18 cellular contexts compared by ENCODE assay signal in the genomic region with DNA sequence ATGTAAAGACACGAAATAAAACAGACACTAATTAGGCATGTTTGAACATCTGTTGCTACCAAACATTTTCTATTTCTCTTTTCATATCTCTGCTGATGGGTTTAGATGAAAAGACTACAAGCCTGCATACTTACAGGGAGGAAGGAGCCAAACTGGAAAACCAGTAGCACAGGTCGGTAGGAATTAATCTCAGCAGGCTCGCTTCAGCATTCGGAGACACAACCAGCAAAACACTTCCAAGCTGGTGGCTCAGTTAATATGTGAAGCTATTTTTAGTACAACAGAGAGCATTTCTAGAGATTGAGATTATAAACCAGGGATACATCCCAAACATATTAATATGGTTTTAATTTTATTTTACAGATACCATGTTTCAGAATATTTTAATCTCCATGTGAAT.
DNase-seq lines count a peak whose midpoint lies in the region; ATAC-seq, FAIRE-seq and TF ChIP-seq lines count a peak whose summit lies in the region.
"Had no signal": no experiment of that assay in that cellular context is flagged by ENCODE, and none has a peak within 500 bp of the region (broad histone marks: within the 10 kb centered on the region; RNA-seq: fewer than 3 reads in every experiment).

No MANE protein-coding gene starts in this region.

- SMC1A ChIA-PET in GM12878 (lab: Charles Lee; ENCODE audit: uncharacterized antibody, unreplicated experiment): no interaction called here

- WGBS in GM12878 (ENCODE audit: insufficient coverage, insufficient replicate concordance, low lambda C conversion rate, missing lambda C conversion rate): 66% methylated on average over 4 of the region's 4 CpGs
- WGBS in right lobe of liver (ENCODE audit: insufficient coverage, low coverage, low lambda C conversion rate, missing lambda C conversion rate): 54% methylated on average over 4 of the region's 4 CpGs

- no peak for TF ChIP-seq EP300 in GM12878 (IDR thresholded peaks at IDR 0.05; ENCODE audit: borderline replicate concordance in 1 of 2, control insufficient read depth in 1 of 2, low read depth in 2 of 2, low read length in 2 of 2)

- CTCF ChIA-PET in GM12878 (lab: Yijun Ruan, JAX): no interaction called here

- no peaks in the 10 kb centered on the region for H3K36me3 Mint-ChIP-seq in HFFc6 (ENCODE audit: low read depth)
- no peaks in the 10 kb centered on the region for H3K36me3 Mint-ChIP-seq in chondrocyte (ENCODE audit: low read depth)
- H3K36me3 Mint-ChIP-seq: CD14-positive monocyte; CD4-positive, alpha-beta memory T cell had no signal

- no peak overlapping the region for H3K9ac ChIP-seq in GM12878 (ENCODE audit: control insufficient read depth, insufficient read depth, low read length)
- H3K9ac ChIP-seq: BLaER1 had no signal

- H3K36me3 ChIP-seq in GM12878 (ENCODE audit: control insufficient read depth in 2 of 2, insufficient read depth in 2 of 2, low read length in 1 of 2): no peaks in the 10 kb centered on the region
- H3K36me3 ChIP-seq in right lobe of liver: no peaks in the 10 kb centered on the region
- H3K36me3 ChIP-seq: BLaER1 had no signal

- no TSS peak for BruUV-seq in GM12878 (replicated peaks; lab: Mats Ljungman, UMichigan)

- no peak overlapping the region for H3K27ac ChIP-seq in GM12878 (ENCODE audit: control insufficient read depth, insufficient read depth)
- no peak overlapping the region for H3K27ac ChIP-seq in right lobe of liver
- H3K27ac ChIP-seq: BLaER1, HL-60 had no signal

- H3K27me3 ChIP-seq in GM12878 (replicated peaks in 1 of 2; ENCODE audit: control insufficient read depth in 2 of 2, insufficient read depth in 2 of 2, low read length in 1 of 2): no peaks in the 10 kb centered on the region
- no peaks in the 10 kb centered on the region for H3K27me3 ChIP-seq in right lobe of liver
- H3K27me3 ChIP-seq: BLaER1 had no signal

- TF ChIP-seq CTCF in D721Med (IDR thresholded peaks at IDR 0.05; ENCODE audit: insufficient read depth, missing control alignments): no peak
- no peak for TF ChIP-seq CTCF in HFFc6 (IDR thresholded peaks at IDR 0.05)
- TF ChIP-seq CTCF in GM12878 (IDR thresholded peaks at IDR 0.05 in 2 of 3, conservative IDR thresholded peaks at IDR 0.05 in 1 of 3; ENCODE audit: control insufficient read depth in 2 of 3, extremely low read depth in 1 of 3, insufficient read depth in 1 of 3, low read depth in 3 of 3, low read length in 3 of 3): no peak
- TF ChIP-seq CTCF in right lobe of liver (IDR thresholded peaks at IDR 0.05): no peak
- TF ChIP-seq CTCF in chondrocyte (IDR thresholded peaks at IDR 0.05): no peak

- intact Hi-C loops in GM12878 (cut with micrococcal nuclease; ENCODE audit: unreplicated experiment): no loop called here
- intact Hi-C loops in right lobe of liver (cut with DNase I): no loop called here

- ATAC-seq in GM12878 (no peak), right lobe of liver (no peak)

- H3K4me1 ChIP-seq in GM12878 (ENCODE audit: control insufficient read depth, insufficient read depth, low read length) (no peaks in the 10 kb centered on the region), right lobe of liver (no peaks in the 10 kb centered on the region)

- H3K9me3 ChIP-seq in GM12878 (replicated peaks; ENCODE audit: control insufficient read depth, insufficient read depth, low read length) (no peaks in the 10 kb centered on the region), right lobe of liver (no peaks in the 10 kb centered on the region)
- H3K9me3 ChIP-seq: BLaER1 had no signal

- H3K4me3 Mint-ChIP-seq in HFFc6 (peak overlapping the region; percentile 54; the same call in 1 of the 2 replicates), chondrocyte (ENCODE audit: unreplicated experiment) (no peak overlapping the region)
- H3K4me3 Mint-ChIP-seq: CD14-positive monocyte; CD4-positive, alpha-beta memory T cell; H9 had no signal

- DNase-seq in D721Med (ENCODE audit: insufficient read length, low spot score) (no peak), HFFc6 (no peak), GM12878 (ENCODE audit: low read depth, low spot score) (no peak), right lobe of liver (no peak), chondrocyte (ENCODE audit: low spot score) (no peak)
- no peak for DNase-seq in activated naive CD4-positive, alpha-beta T cell (lab: John Stamatoyannopoulos, UW)
- DNase-seq: 8988T; Calu3; CD4-positive, alpha-beta memory T cell; DMS 273 treated with DMSO at 0.1 percent for 48 hours; DMS53; GDM1; H9 had no signal

- RAD21 ChIA-PET in GM12878 (lab: Charles Lee; ENCODE audit: unreplicated experiment): no interaction called here

- no peak overlapping the region for H3K27ac Mint-ChIP-seq in HFFc6
- no peak overlapping the region for H3K27ac Mint-ChIP-seq in chondrocyte (ENCODE audit: unreplicated experiment)
- H3K27ac Mint-ChIP-seq: CD14-positive monocyte; CD4-positive, alpha-beta memory T cell; H9 had no signal

- H3K79me2 ChIP-seq in GM12878 (ENCODE audit: control insufficient read depth, insufficient read depth, low read length): no peaks in the 10 kb centered on the region

- H3K4me1 Mint-ChIP-seq in HFFc6 (ENCODE audit: low read depth): peaks cover 13% of the 10 kb centered on the region; the same call in 1 of the 2 replicates
- peaks cover 2% of the 10 kb centered on the region for H3K4me1 Mint-ChIP-seq in chondrocyte (ENCODE audit: low read depth)
- H3K4me1 Mint-ChIP-seq: CD14-positive monocyte; CD4-positive, alpha-beta memory T cell had no signal

- TF ChIP-seq POLR2A in GM12878 (IDR thresholded peaks at IDR 0.05; ENCODE audit: low read depth, low read length): no peak
- no peak for TF ChIP-seq POLR2A in right lobe of liver (IDR thresholded peaks at IDR 0.05)

- no peaks in the 10 kb centered on the region; the same call in 1 of the 2 replicates for H3K27me3 Mint-ChIP-seq in HFFc6 (ENCODE audit: insufficient read depth)
- no peaks in the 10 kb centered on the region for H3K27me3 Mint-ChIP-seq in chondrocyte (ENCODE audit: low read depth)
- H3K27me3 Mint-ChIP-seq: CD4-positive, alpha-beta memory T cell had no signal

- in situ Hi-C loops in GM12878 (cut with MboI): no loop called here

- no peak overlapping the region for H3K4me2 ChIP-seq in GM12878 (ENCODE audit: control insufficient read depth, insufficient read depth)
- H3K4me2 ChIP-seq: BLaER1 had no signal

- H4K20me1 ChIP-seq in GM12878 (ENCODE audit: control insufficient read depth, insufficient read depth): no peaks in the 10 kb centered on the region
- H4K20me1 ChIP-seq: BLaER1 had no signal

- H2AFZ ChIP-seq in GM12878 (ENCODE audit: control insufficient read depth, low read depth, low read length): no peak overlapping the region

- POLR2A ChIA-PET in GM12878 (lab: Charles Lee): no interaction called here

- H3K4me3 ChIP-seq in GM12878 (no peak overlapping the region), right lobe of liver (no peak overlapping the region)
- H3K4me3 ChIP-seq: BLaER1 had no signal

- no peak for TF ChIP-seq RAD21 in GM12878 (IDR thresholded peaks at IDR 0.05; ENCODE audit: insufficient read depth, low read depth, low read length)

- no peaks in the 10 kb centered on the region for H3K9me3 Mint-ChIP-seq in HFFc6
- H3K9me3 Mint-ChIP-seq in chondrocyte (ENCODE audit: low read depth): no peaks in the 10 kb centered on the region
- H3K9me3 Mint-ChIP-seq: H9 had no signal

- peak; percentile 38 for FAIRE-seq in D721Med (lab: Jason Lieb, UNC)
- FAIRE-seq in GM12878 (lab: Jason Lieb, UNC): peak; percentile 57
- peak; percentile 35 for FAIRE-seq in endometrium (lab: Jason Lieb, UNC)
- FAIRE-seq: H1 had no signal

TF ChIP-seq in GM12878, 131 proteins besides CTCF, POLR2A, EP300 and RAD21 (continues in another document):
- TF ChIP-seq BRCA1 (IDR thresholded peaks at IDR 0.05; ENCODE audit: low read depth, low read length) (no peak), FOXM1 (IDR thresholded peaks at IDR 0.05; ENCODE audit: low read depth, low read length) (no peak), BMI1 (IDR thresholded peaks at IDR 0.05; ENCODE audit: borderline replicate concordance) (no peak), HCFC1 (IDR thresholded peaks at IDR 0.05; ENCODE audit: low read length) (no peak), ZNF384 (IDR thresholded peaks at IDR 0.05; ENCODE audit: borderline replicate concordance, low read depth, low read length) (no peak), ZNF622 (IDR thresholded peaks at IDR 0.05) (no peak), NR2F1 (conservative IDR thresholded peaks at IDR 0.05) (no peak), NR2C1 (IDR thresholded peaks at IDR 0.05) (no peak), MTA2 (IDR thresholded peaks at IDR 0.05; ENCODE audit: low read depth) (no peak), ZNF217 (IDR thresholded peaks at IDR 0.05) (no peak), FOS (IDR thresholded peaks at IDR 0.05; ENCODE audit: borderline replicate concordance, extremely low read depth, insufficient read length) (no peak), MTA3 (IDR thresholded peaks at IDR 0.05; ENCODE audit: borderline replicate concordance, low read length) (no peak)
- TF ChIP-seq, protein P1, sequence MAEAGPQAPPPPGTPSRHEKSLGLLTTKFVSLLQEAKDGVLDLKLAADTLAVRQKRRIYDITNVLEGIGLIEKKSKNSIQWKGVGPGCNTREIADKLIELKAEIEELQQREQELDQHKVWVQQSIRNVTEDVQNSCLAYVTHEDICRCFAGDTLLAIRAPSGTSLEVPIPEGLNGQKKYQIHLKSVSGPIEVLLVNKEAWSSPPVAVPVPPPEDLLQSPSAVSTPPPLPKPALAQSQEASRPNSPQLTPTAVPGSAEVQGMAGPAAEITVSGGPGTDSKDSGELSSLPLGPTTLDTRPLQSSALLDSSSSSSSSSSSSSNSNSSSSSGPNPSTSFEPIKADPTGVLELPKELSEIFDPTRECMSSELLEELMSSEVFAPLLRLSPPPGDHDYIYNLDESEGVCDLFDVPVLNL (IDR thresholded peaks at IDR 0.05; ENCODE audit: low read depth, low read length): no peak
- TF ChIP-seq, protein P2, sequence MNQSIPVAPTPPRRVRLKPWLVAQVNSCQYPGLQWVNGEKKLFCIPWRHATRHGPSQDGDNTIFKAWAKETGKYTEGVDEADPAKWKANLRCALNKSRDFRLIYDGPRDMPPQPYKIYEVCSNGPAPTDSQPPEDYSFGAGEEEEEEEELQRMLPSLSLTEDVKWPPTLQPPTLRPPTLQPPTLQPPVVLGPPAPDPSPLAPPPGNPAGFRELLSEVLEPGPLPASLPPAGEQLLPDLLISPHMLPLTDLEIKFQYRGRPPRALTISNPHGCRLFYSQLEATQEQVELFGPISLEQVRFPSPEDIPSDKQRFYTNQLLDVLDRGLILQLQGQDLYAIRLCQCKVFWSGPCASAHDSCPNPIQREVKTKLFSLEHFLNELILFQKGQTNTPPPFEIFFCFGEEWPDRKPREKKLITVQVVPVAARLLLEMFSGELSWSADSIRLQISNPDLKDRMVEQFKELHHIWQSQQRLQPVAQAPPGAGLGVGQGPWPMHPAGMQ (IDR thresholded peaks at IDR 0.05; ENCODE audit: borderline replicate concordance): no peak
